In the genomic region with DNA sequence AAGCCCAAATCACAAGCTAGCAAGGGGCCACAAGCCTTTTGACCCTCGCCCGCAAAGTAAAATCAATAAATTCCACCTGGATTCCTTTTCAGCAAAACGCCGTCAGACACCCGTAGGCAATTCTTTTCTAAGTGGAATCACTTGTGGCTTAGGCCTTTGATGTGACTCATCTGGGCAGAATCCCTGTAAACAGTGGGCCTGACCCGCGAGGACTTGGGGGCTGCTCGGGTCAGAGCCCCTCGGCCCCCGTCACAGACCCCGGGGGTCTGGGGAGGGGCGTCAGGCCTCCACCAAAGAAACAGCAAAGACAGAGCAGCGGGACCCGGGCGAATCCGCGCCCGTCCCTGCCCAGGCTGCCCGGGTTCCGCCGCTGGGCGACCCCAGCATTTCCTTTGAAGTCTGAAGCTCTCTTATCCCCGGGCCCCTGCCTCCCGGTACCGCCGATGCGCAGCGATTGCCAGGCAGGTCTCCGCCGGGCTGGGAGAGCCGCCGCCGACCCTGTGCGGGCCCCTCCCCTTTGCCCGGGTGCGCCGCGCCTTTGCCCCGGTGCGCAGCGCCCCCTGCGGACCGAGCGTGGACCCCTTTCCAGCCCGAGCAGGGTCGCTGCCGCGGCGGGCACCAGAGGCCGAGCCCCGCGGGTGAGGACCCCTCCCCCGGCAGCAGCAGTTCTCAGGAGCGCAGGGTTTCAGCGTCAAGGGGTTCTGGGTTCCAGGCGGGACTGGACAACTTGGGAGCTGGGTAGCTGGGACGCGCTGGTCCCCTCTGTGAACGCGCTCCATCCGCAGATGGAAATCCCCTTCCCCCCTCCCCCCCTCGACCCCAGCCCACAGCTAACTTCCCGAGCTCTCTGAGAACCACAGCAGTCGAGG, we compare ENCODE assay signal across 8 cellular contexts.
DNase-seq lines count a peak whose midpoint lies in the region; ATAC-seq, FAIRE-seq and TF ChIP-seq lines count a peak whose summit lies in the region.

No MANE protein-coding gene starts in this region.

- intact Hi-C loops in Calu3 (cut with micrococcal nuclease; ENCODE audit: unreplicated experiment) (loop anchor here (5.0 to 10.0 kb wide), 2 partner anchors 93 to 150 kb away; no protein-coding TSS in a partner anchor), kidney (cut with DNase I) (no loop called here)

- peak overlapping the region; percentile 73 for H3K4me3 Mint-ChIP-seq in Calu3 (ENCODE audit: low read depth, unreplicated experiment)
- H3K4me3 Mint-ChIP-seq in activated naive CD8-positive, alpha-beta T cell treated with anti-CD3 and anti-CD28 coated beads, Interleukin-2, amount 50 U/mL, for 24 hours, result no peak overlapping the region

- no peaks in the 10 kb centered on the region for H3K9me3 Mint-ChIP-seq in Calu3 (ENCODE audit: low read depth, unreplicated experiment)
- H3K9me3 Mint-ChIP-seq in activated naive CD8-positive, alpha-beta T cell treated with anti-CD3 and anti-CD28 coated beads, Interleukin-2, amount 50 U/mL, for 24 hours, result no peaks in the 10 kb centered on the region

- no peaks in the 10 kb centered on the region for H3K9me3 ChIP-seq in kidney (ENCODE audit: control insufficient read depth in 1 of 2, low read length in 2 of 2)

- no peak overlapping the region for H3K27ac ChIP-seq in kidney (ENCODE audit: low read depth in 2 of 2, low read length in 2 of 2)

- H3K36me3 Mint-ChIP-seq in Calu3 (ENCODE audit: insufficient read depth, unreplicated experiment), result no peaks in the 10 kb centered on the region
- H3K36me3 Mint-ChIP-seq in activated naive CD8-positive, alpha-beta T cell treated with anti-CD3 and anti-CD28 coated beads, Interleukin-2, amount 50 U/mL, for 24 hours (ENCODE audit: low read depth), result no peaks in the 10 kb centered on the region

- H3K4me1 ChIP-seq in kidney (ENCODE audit: control insufficient read depth in 1 of 2, insufficient read depth in 1 of 2, low read depth in 1 of 2, low read length in 2 of 2), result no peaks in the 10 kb centered on the region

- H3K36me3 ChIP-seq in kidney (ENCODE audit: control insufficient read depth in 1 of 2, insufficient read depth in 2 of 2, low read length in 2 of 2), result no peaks in the 10 kb centered on the region

- H3K27me3 Mint-ChIP-seq in Calu3 (ENCODE audit: unreplicated experiment), result no peaks in the 10 kb centered on the region
- H3K27me3 Mint-ChIP-seq in activated naive CD8-positive, alpha-beta T cell treated with anti-CD3 and anti-CD28 coated beads, Interleukin-2, amount 50 U/mL, for 24 hours, result peaks cover 38% of the 10 kb centered on the region

- H3K4me3 ChIP-seq in kidney (ENCODE audit: low read length in 2 of 2), result no peak overlapping the region

- no TSS peak for BruUV-seq in Calu3 (replicated peaks; lab: Mats Ljungman, UMichigan)

- peaks cover 11% of the 10 kb centered on the region for H3K4me1 Mint-ChIP-seq in Calu3 (ENCODE audit: low read depth, unreplicated experiment)
- H3K4me1 Mint-ChIP-seq in activated naive CD8-positive, alpha-beta T cell treated with anti-CD3 and anti-CD28 coated beads, Interleukin-2, amount 50 U/mL, for 24 hours, result peaks cover 9% of the 10 kb centered on the region

- peak; percentile 82 for DNase-seq in Calu3
- peak; percentile 64 for DNase-seq in NCI-H69 (lab: John Stamatoyannopoulos, UW)
- peak; percentile 60 for DNase-seq in activated naive CD8-positive, alpha-beta T cell treated with anti-CD3 and anti-CD28 coated beads, Interleukin-2, amount 50 U/mL, for 24 hours
- DNase-seq in kidney, result no peak
- peak; percentile 25 for DNase-seq in stimulated activated CD8-positive, alpha-beta memory T cell treated with anti-CD3 and anti-CD28 coated beads, Interleukin-15, amount 100 ng/mL, for 24 hours (ENCODE audit: low read depth)
- DNase-seq in UCSD-AML1 (lab: John Stamatoyannopoulos, UW; ENCODE audit: unreplicated experiment), result no peak

- no peak overlapping the region for H3K9ac ChIP-seq in kidney (ENCODE audit: low read length in 2 of 2)

- TF ChIP-seq CTCF in Calu3 (IDR thresholded peaks at IDR 0.05; ENCODE audit: unreplicated experiment), result peak; percentile 79
- peak; percentile 22 for TF ChIP-seq CTCF in kidney (IDR thresholded peaks at IDR 0.05; ENCODE audit: borderline replicate concordance, extremely low read depth, insufficient read depth)

- no peak for FAIRE-seq in kidney (lab: Jason Lieb, UNC)

- CTCF ChIA-PET in Calu3 (lab: Charles Lee), result interaction anchor here (0.6 to 2.4 kb wide), 13 partner anchors 9 to 1002 kb away, joined by 3 to 7 read pairs (median 4); no protein-coding TSS in a partner anchor

- peak; percentile 59 for ATAC-seq in activated naive CD8-positive, alpha-beta T cell treated with anti-CD3 and anti-CD28 coated beads, Interleukin-2, amount 50 U/mL, for 24 hours
- no peak for ATAC-seq in HG03378 (IDR thresholded peaks at IDR 0.05; ENCODE audit: unreplicated experiment)
- ATAC-seq in HG03457 (IDR thresholded peaks at IDR 0.05; ENCODE audit: unreplicated experiment), result no peak

- no peak overlapping the region for H3K27ac Mint-ChIP-seq in Calu3 (ENCODE audit: unreplicated experiment)
- H3K27ac Mint-ChIP-seq in activated naive CD8-positive, alpha-beta T cell treated with anti-CD3 and anti-CD28 coated beads, Interleukin-2, amount 50 U/mL, for 24 hours, result no peak overlapping the region

Comparison
In these comparisons a context has a peak if more than half of its experiments do, and no peak if none do; other contexts are left out.
1. DNase-seq: peak in Calu3 (single experiment), NCI-H69 (single experiment), activated naive CD8-positive, alpha-beta T cell treated with anti-CD3 and anti-CD28 coated beads, Interleukin-2, amount 50 U/mL, for 24 hours (single experiment) and stimulated activated CD8-positive, alpha-beta memory T cell treated with anti-CD3 and anti-CD28 coated beads, Interleukin-15, amount 100 ng/mL, for 24 hours (single experiment); none in kidney (single experiment) and UCSD-AML1 (single experiment).